Comparison of ENCODE assay signal across 21 cellular contexts in the genomic region with DNA sequence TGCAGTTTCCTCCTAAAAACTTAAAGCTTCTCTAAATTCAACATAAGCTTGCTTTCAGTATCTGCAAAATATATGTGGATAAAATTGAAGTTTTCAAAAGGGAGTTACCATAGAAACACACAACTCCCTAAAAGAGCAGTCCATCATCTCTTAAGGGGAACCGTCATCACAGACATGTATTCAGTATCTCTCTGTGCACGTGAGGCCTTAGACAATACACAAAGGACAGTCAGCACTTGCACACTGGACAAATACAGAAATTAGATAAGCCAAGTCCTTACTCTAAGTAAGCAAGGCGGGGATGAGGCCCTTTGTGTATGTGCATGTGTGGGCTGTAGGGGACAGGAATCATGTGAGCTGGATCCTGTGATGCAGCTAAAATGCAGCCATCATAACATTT.
DNase-seq lines count a peak whose midpoint lies in the region; ATAC-seq and TF ChIP-seq lines count a peak whose summit lies in the region.
"Had no signal": no experiment of that assay in that cellular context is flagged by ENCODE, and none has a peak within 500 bp of the region (broad histone marks: within the 10 kb centered on the region; RNA-seq: fewer than 3 reads in every experiment).

No MANE protein-coding gene starts in this region.

- H3K27me3 ChIP-seq in SK-N-SH (ENCODE audit: insufficient read depth), result no peaks in the 10 kb centered on the region
- H3K27me3 ChIP-seq: heart right ventricle, left lung, neutrophil, upper lobe of right lung had no signal

- no peak overlapping the region for H3K9ac ChIP-seq in SK-N-SH

- peaks cover 31% of the 10 kb centered on the region for H3K36me3 Mint-ChIP-seq in activated T-cell treated with anti-CD3 and anti-CD28 coated beads, Interleukin-2, amount 50 U/mL, for 24 hours (ENCODE audit: low read depth)
- peaks cover 9% of the 10 kb centered on the region for H3K36me3 Mint-ChIP-seq in activated T-cell treated with anti-CD3 and anti-CD28 coated beads, Interleukin-2, amount 50 U/mL, for 4 hours (ENCODE audit: insufficient read depth)
- no peaks in the 10 kb centered on the region for H3K36me3 Mint-ChIP-seq in glutamatergic neuron (ENCODE audit: unreplicated experiment)

- no peaks in the 10 kb centered on the region for H3K36me3 ChIP-seq in SK-N-SH (replicated peaks in 1 of 2; ENCODE audit: control insufficient read depth in 1 of 2, insufficient read depth in 2 of 2, low read length in 1 of 2)
- H3K36me3 ChIP-seq: heart right ventricle, left lung, neutrophil, upper lobe of right lung had no signal

- 71% methylated on average over 3 of the region's 3 CpGs for WGBS in SK-N-SH (ENCODE audit: low lambda C conversion rate)

- POLR2A ChIA-PET in SK-N-SH (lab: Yijun Ruan, JAX), result interaction anchor here (0.7 to 1.0 kb wide), 3 partner anchors 174 to 249 kb away, joined by 3 to 11 read pairs (median 3); no protein-coding TSS in a partner anchor

- TF ChIP-seq RAD21 in SK-N-SH (IDR thresholded peaks at IDR 0.05; ENCODE audit: low read length), result no peak

- no peak for TF ChIP-seq EP300 in SK-N-SH (IDR thresholded peaks at IDR 0.05; ENCODE audit: borderline replicate concordance in 1 of 2, low read depth in 1 of 2, low read length in 1 of 2)

- peaks cover 0 to 22% of the 10 kb centered on the region in 2 experiments; a peak in 3 of 4 replicates for H3K4me1 ChIP-seq in SK-N-SH (ENCODE audit: control insufficient read depth in 1 of 2, insufficient read depth in 2 of 2, low read depth in 1 of 2, low read length in 1 of 2)
- H3K4me1 ChIP-seq: upper lobe of right lung had no signal

- peak overlapping the region in 1 of 2 experiments; percentile 94; a peak in 2 of 4 replicates for H3K27ac ChIP-seq in SK-N-SH (ENCODE audit: low read depth in 2 of 2, low read length in 1 of 2)
- H3K27ac ChIP-seq: heart right ventricle, left lung, neutrophil, PC-9, upper lobe of right lung had no signal

- H3K27me3 Mint-ChIP-seq in activated T-cell treated with anti-CD3 and anti-CD28 coated beads, Interleukin-2, amount 50 U/mL, for 24 hours, result no peaks in the 10 kb centered on the region
- no peaks in the 10 kb centered on the region for H3K27me3 Mint-ChIP-seq in activated T-cell treated with anti-CD3 and anti-CD28 coated beads, Interleukin-2, amount 50 U/mL, for 4 hours (ENCODE audit: low read depth)
- H3K27me3 Mint-ChIP-seq in glutamatergic neuron (ENCODE audit: unreplicated experiment), result no peaks in the 10 kb centered on the region
- H3K27me3 Mint-ChIP-seq in stimulated activated naive CD8-positive, alpha-beta T cell treated with anti-CD3 and anti-CD28 coated beads, Interleukin-15, amount 100 ng/mL, for 72 hours, result no peaks in the 10 kb centered on the region
- H3K27me3 Mint-ChIP-seq: central memory CD8-positive, alpha-beta T cell; T-helper 17 cell had no signal

- no peak overlapping the region for H2AFZ ChIP-seq in SK-N-SH (ENCODE audit: low read depth)
- H2AFZ ChIP-seq: GM23338, PC-9 had no signal

- no peaks in the 10 kb centered on the region for H3F3A ChIP-seq in SK-N-SH (replicated peaks; ENCODE audit: insufficient read depth)

- ATAC-seq in activated T-cell treated with anti-CD3 and anti-CD28 coated beads, Interleukin-2, amount 50 U/mL, for 4 hours, result no peak
- ATAC-seq in stimulated activated naive CD8-positive, alpha-beta T cell treated with anti-CD3 and anti-CD28 coated beads, Interleukin-15, amount 100 ng/mL, for 72 hours, result peak; percentile 37
- ATAC-seq: GM12878, GM23338, left lung, T-helper 17 cell, upper lobe of right lung had no signal

- H3K4me3 Mint-ChIP-seq in activated T-cell treated with anti-CD3 and anti-CD28 coated beads, Interleukin-2, amount 50 U/mL, for 24 hours, result no peak overlapping the region
- H3K4me3 Mint-ChIP-seq in activated T-cell treated with anti-CD3 and anti-CD28 coated beads, Interleukin-2, amount 50 U/mL, for 4 hours, result no peak overlapping the region
- no peak overlapping the region for H3K4me3 Mint-ChIP-seq in glutamatergic neuron (ENCODE audit: unreplicated experiment)
- H3K4me3 Mint-ChIP-seq in stimulated activated naive CD8-positive, alpha-beta T cell treated with anti-CD3 and anti-CD28 coated beads, Interleukin-15, amount 100 ng/mL, for 72 hours, result peak overlapping the region in 1 of 2 donors; percentile 69
- H3K4me3 Mint-ChIP-seq: central memory CD8-positive, alpha-beta T cell; GM23338; T-helper 17 cell had no signal

- no peaks in the 10 kb centered on the region for H3K9me2 ChIP-seq in SK-N-SH

- H3K4me1 Mint-ChIP-seq in activated T-cell treated with anti-CD3 and anti-CD28 coated beads, Interleukin-2, amount 50 U/mL, for 24 hours (ENCODE audit: low read depth), result peaks cover 80% of the 10 kb centered on the region
- peaks cover 65% of the 10 kb centered on the region for H3K4me1 Mint-ChIP-seq in activated T-cell treated with anti-CD3 and anti-CD28 coated beads, Interleukin-2, amount 50 U/mL, for 4 hours (ENCODE audit: low read depth)
- H3K4me1 Mint-ChIP-seq in glutamatergic neuron (ENCODE audit: low read depth, unreplicated experiment), result peaks cover 38% of the 10 kb centered on the region
- H3K4me1 Mint-ChIP-seq in stimulated activated naive CD8-positive, alpha-beta T cell treated with anti-CD3 and anti-CD28 coated beads, Interleukin-15, amount 100 ng/mL, for 72 hours, result peaks cover 88% of the 10 kb centered on the region

- H4K20me1 ChIP-seq in SK-N-SH (ENCODE audit: insufficient read depth), result no peaks in the 10 kb centered on the region

- H3K9me3 ChIP-seq in SK-N-SH, result no peaks in the 10 kb centered on the region
- H3K9me3 ChIP-seq: heart right ventricle, left lung, neutrophil, upper lobe of right lung had no signal

- no peak overlapping the region for H3K4me3 ChIP-seq in SK-N-SH (ENCODE audit: low read depth in 2 of 2, low read length in 1 of 2)
- H3K4me3 ChIP-seq: GM12878, GM23338, heart right ventricle, left lung, PC-9, upper lobe of right lung had no signal

- no peaks in the 10 kb centered on the region for H3K79me2 ChIP-seq in SK-N-SH (ENCODE audit: insufficient read depth)

- CTCF ChIA-PET in SK-N-SH (lab: Yijun Ruan, JAX), result interaction anchor here (0.7 to 1.5 kb wide), 5 partner anchors 18 to 317 kb away, joined by 3 to 5 read pairs (median 4); no protein-coding TSS in a partner anchor

- H3K4me2 ChIP-seq in SK-N-SH, result no peak overlapping the region
- H3K4me2 ChIP-seq: GM23338, PC-9 had no signal

- DNase-seq in activated T-cell treated with anti-CD3 and anti-CD28 coated beads, Interleukin-2, amount 50 U/mL, for 24 hours, result no peak
- no peak for DNase-seq in activated T-cell treated with anti-CD3 and anti-CD28 coated beads, Interleukin-2, amount 50 U/mL, for 4 hours
- DNase-seq in SK-N-SH (peak; percentile 23), glutamatergic neuron (no peak), H4 (ENCODE audit: low spot score) (no peak), NCI-H146 (lab: John Stamatoyannopoulos, UW) (no peak)
- no peak for DNase-seq in stimulated activated naive CD8-positive, alpha-beta T cell treated with anti-CD3 and anti-CD28 coated beads, Interleukin-15, amount 100 ng/mL, for 72 hours
- no peak for DNase-seq in stimulated activated CD4-positive, alpha-beta T cell treated with anti-CD3 and anti-CD28 coated beads, Interleukin-1b, Interleukin-23, amount 100 ng/mL, for 48 hours
- DNase-seq: activated CD4-positive, alpha-beta T cell treated with anti-CD3 and anti-CD28 coated beads, Interleukin-2, amount 50 U/mL, for 4 hours; activated effector memory CD4-positive, alpha-beta T cell treated with Interleukin-2 at 50 U/mL for 16 hours; heart right ventricle; left lung; NCI-H2171; PC-9; stimulated activated CD4-positive, alpha-beta T cell treated with anti-CD3 and anti-CD28 coated beads, Interleukin-12 subunit alpha, Interleukin-12 subunit beta, amount 100 ng/mL, for 4 hours; T-helper 17 cell; upper lobe of right lung had no signal

- no peak for TF ChIP-seq CTCF in SK-N-SH (IDR thresholded peaks at IDR 0.05)
- TF ChIP-seq CTCF in glutamatergic neuron (IDR thresholded peaks at IDR 0.05; ENCODE audit: partially characterized antibody, unreplicated experiment), result no peak

- peak overlapping the region; percentile 75 for H3K27ac Mint-ChIP-seq in activated T-cell treated with anti-CD3 and anti-CD28 coated beads, Interleukin-2, amount 50 U/mL, for 24 hours
- peak overlapping the region; percentile 49 for H3K27ac Mint-ChIP-seq in glutamatergic neuron (ENCODE audit: unreplicated experiment)
- peak overlapping the region in 1 of 2 donors; percentile 5 for H3K27ac Mint-ChIP-seq in stimulated activated naive CD8-positive, alpha-beta T cell treated with anti-CD3 and anti-CD28 coated beads, Interleukin-15, amount 100 ng/mL, for 72 hours
- H3K27ac Mint-ChIP-seq: GM23338, T-helper 17 cell had no signal

- no peaks in the 10 kb centered on the region for H3K9me3 Mint-ChIP-seq in activated T-cell treated with anti-CD3 and anti-CD28 coated beads, Interleukin-2, amount 50 U/mL, for 24 hours
- no peaks in the 10 kb centered on the region for H3K9me3 Mint-ChIP-seq in activated T-cell treated with anti-CD3 and anti-CD28 coated beads, Interleukin-2, amount 50 U/mL, for 4 hours
- H3K9me3 Mint-ChIP-seq in glutamatergic neuron (ENCODE audit: unreplicated experiment), result peaks cover 5% of the 10 kb centered on the region
- H3K9me3 Mint-ChIP-seq in stimulated activated naive CD8-positive, alpha-beta T cell treated with anti-CD3 and anti-CD28 coated beads, Interleukin-15, amount 100 ng/mL, for 72 hours, result no peaks in the 10 kb centered on the region
- H3K9me3 Mint-ChIP-seq: central memory CD8-positive, alpha-beta T cell; GM23338 had no signal

TF ChIP-seq in SK-N-SH, 30 proteins besides CTCF, POLR2A, EP300 and RAD21:
- TF ChIP-seq, protein P1, sequence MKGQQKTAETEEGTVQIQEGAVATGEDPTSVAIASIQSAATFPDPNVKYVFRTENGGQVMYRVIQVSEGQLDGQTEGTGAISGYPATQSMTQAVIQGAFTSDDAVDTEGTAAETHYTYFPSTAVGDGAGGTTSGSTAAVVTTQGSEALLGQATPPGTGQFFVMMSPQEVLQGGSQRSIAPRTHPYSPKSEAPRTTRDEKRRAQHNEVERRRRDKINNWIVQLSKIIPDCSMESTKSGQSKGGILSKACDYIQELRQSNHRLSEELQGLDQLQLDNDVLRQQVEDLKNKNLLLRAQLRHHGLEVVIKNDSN (IDR thresholded peaks at IDR 0.05; ENCODE audit: borderline replicate concordance, low read depth), result no peak
- no peak for TF ChIP-seq POLR2AphosphoS5 (IDR thresholded peaks at IDR 0.05; ENCODE audit: low read depth, low read length)
